23 cellular contexts compared by ENCODE assay signal in genomic region chr3:132781922-132782321, GRCh38. TPM values are rescaled to one million over a fixed set of nuclear protein-coding genes. Genes with fewer than 3 reads are reported as not detected.
DNase-seq lines count a peak whose midpoint lies in the region; ATAC-seq, FAIRE-seq and TF ChIP-seq lines count a peak whose summit lies in the region.
"Had no signal": no experiment of that assay in that cellular context is flagged by ENCODE, and none has a peak within 500 bp of the region (broad histone marks: within the 10 kb centered on the region; RNA-seq: fewer than 3 reads in every experiment).

No MANE protein-coding gene starts in this region.

- H3K79me2 ChIP-seq in K562 (ENCODE audit: control insufficient read depth, insufficient read depth, low read length): no peaks in the 10 kb centered on the region

- FAIRE-seq in K562 (lab: Jason Lieb, UNC) (no peak), GM19239 (lab: Jason Lieb, UNC) (no peak)
- FAIRE-seq: A549, D721Med, GM12891, GM18507, H1 had no signal

- H3K4me3 Mint-ChIP-seq in activated CD4-positive, alpha-beta T cell treated with anti-CD3 and anti-CD28 coated beads, Interleukin-2, amount 10 ng/mL, durations not matched to agents 7 days and 5 days: no peak overlapping the region
- H3K4me3 Mint-ChIP-seq: CD8-positive, alpha-beta T cell had no signal

- CTCF ChIA-PET in K562 (lab: Yijun Ruan, JAX; ENCODE audit: low intra/inter-chr PET ratio): no interaction called here
- CTCF ChIA-PET in activated CD4-positive, alpha-beta T cell treated with anti-CD3 and anti-CD28 coated beads, Interleukin-2, amount 10 ng/mL, durations not matched to agents 7 days and 5 days (lab: Charles Lee): interaction anchor here (0.9 kb wide), 1 partner anchor 98 kb away, joined by 3 read pairs; no protein-coding TSS in a partner anchor

- H3K27ac Mint-ChIP-seq in activated CD4-positive, alpha-beta T cell treated with anti-CD3 and anti-CD28 coated beads, Interleukin-2, amount 10 ng/mL, durations not matched to agents 7 days and 5 days: no peak overlapping the region
- H3K27ac Mint-ChIP-seq: CD8-positive, alpha-beta T cell had no signal

- no peak overlapping the region for H2AFZ ChIP-seq in K562 (ENCODE audit: low read depth, low read length)
- H2AFZ ChIP-seq: GM23248 had no signal

- no peaks in the 10 kb centered on the region for H4K20me1 ChIP-seq in K562 (replicated peaks; ENCODE audit: control insufficient read depth, insufficient read depth, low read length)

- no peak for TF ChIP-seq EP300 in K562 (IDR thresholded peaks at IDR 0.05; ENCODE audit: low read length)

- H3K4me1 ChIP-seq in K562 (replicated peaks in 1 of 2; ENCODE audit: control insufficient read depth in 2 of 2, insufficient read depth in 2 of 2, low read length in 2 of 2): no peaks in the 10 kb centered on the region; a peak in 1 of 5 replicates
- H3K4me1 ChIP-seq: A549 had no signal

- TF ChIP-seq CTCF in GM12865 (IDR thresholded peaks at IDR 0.05; ENCODE audit: insufficient read depth, low read depth, low read length, missing control alignments): no peak
- no peak for TF ChIP-seq CTCF in NB4 (IDR thresholded peaks at IDR 0.05; ENCODE audit: low read depth, low read length)
- no peak for TF ChIP-seq CTCF in K562 (IDR thresholded peaks at IDR 0.05 in 2 of 3, conservative IDR thresholded peaks at IDR 0.05 in 1 of 3; ENCODE audit: insufficient read depth in 2 of 3, low read depth in 1 of 3, low read length in 3 of 3)

- in situ Hi-C loops in K562 (cut with MboI): no loop called here

- no peaks in the 10 kb centered on the region for H3K4me1 Mint-ChIP-seq in activated CD4-positive, alpha-beta T cell treated with anti-CD3 and anti-CD28 coated beads, Interleukin-2, amount 10 ng/mL, durations not matched to agents 7 days and 5 days

- DNase-seq in GM12865 (ENCODE audit: low read depth) (peak; percentile 8), NB4 (ENCODE audit: low read depth) (peak; percentile 0), K562 (ENCODE audit: extremely low read depth in 1 of 4, low spot score in 3 of 4) (peak in 1 of 4 experiments; percentile 8), GM19239 (ENCODE audit: insufficient read length, low spot score) (no peak)
- peak; percentile 32 for DNase-seq in Jurkat, Clone E6-1 (ENCODE audit: low read depth, low spot score)
- no peak for DNase-seq in activated CD4-positive, alpha-beta T cell treated with anti-CD3 and anti-CD28 coated beads, Interleukin-2, amount 10 ng/mL, durations not matched to agents 7 days and 5 days
- DNase-seq: 8988T; C1 segment of cervical spinal cord; CD8-positive, alpha-beta T cell; DMS 273 treated with DMSO at 0.1 percent for 48 hours; DMS79; EL; GDM1; GM23248; H7 had no signal

- no peak for TF ChIP-seq POLR2A in NB4 (IDR thresholded peaks at IDR 0.05; ENCODE audit: extremely low read depth, insufficient read length)
- no peak for TF ChIP-seq POLR2A in K562 (conservative IDR thresholded peaks at IDR 0.05)

- peaks cover 18% of the 10 kb centered on the region for H3K27me3 Mint-ChIP-seq in activated CD4-positive, alpha-beta T cell treated with anti-CD3 and anti-CD28 coated beads, Interleukin-2, amount 10 ng/mL, durations not matched to agents 7 days and 5 days

- WGBS in K562 (ENCODE audit: insufficient coverage, low coverage, missing lambda C conversion rate): 0% methylated on average over 1 of the region's 1 CpG

- intact Hi-C loops in K562 (cut with micrococcal nuclease): no loop called here

- H3K36me3 Mint-ChIP-seq in activated CD4-positive, alpha-beta T cell treated with anti-CD3 and anti-CD28 coated beads, Interleukin-2, amount 10 ng/mL, durations not matched to agents 7 days and 5 days (ENCODE audit: low read depth): no peaks in the 10 kb centered on the region
- H3K36me3 Mint-ChIP-seq: CD8-positive, alpha-beta T cell had no signal

- no peaks in the 10 kb centered on the region for H3K9me1 ChIP-seq in K562 (ENCODE audit: control insufficient read depth, insufficient read depth, low read length)

- H3K36me3 ChIP-seq in K562 (ENCODE audit: control insufficient read depth, insufficient read depth, low read length): no peaks in the 10 kb centered on the region

- POLR2A ChIA-PET in K562 (lab: Yijun Ruan, JAX): interaction anchor here (1.6 kb wide), 1 partner anchor 9 kb away, joined by 7 read pairs; no protein-coding TSS in a partner anchor
- POLR2A ChIA-PET in activated CD4-positive, alpha-beta T cell treated with anti-CD3 and anti-CD28 coated beads, Interleukin-2, amount 10 ng/mL, durations not matched to agents 7 days and 5 days (lab: Charles Lee): no interaction called here

- TF ChIP-seq RAD21 in K562 (CRISPR knock-in tag; conservative IDR thresholded peaks at IDR 0.05 in 1 of 2, IDR thresholded peaks at IDR 0.05 in 1 of 2): no peak

- no TSS peak for BruUV-seq in K562 (replicated peaks; lab: Mats Ljungman, UMichigan)

- no peak overlapping the region for H3K4me2 ChIP-seq in K562 (ENCODE audit: insufficient read depth, low read length)
- H3K4me2 ChIP-seq: A549 had no signal

- no peak overlapping the region for H3K9ac ChIP-seq in K562 (ENCODE audit: insufficient read depth in 1 of 2, low read depth in 2 of 2, low read length in 2 of 2)
- H3K9ac ChIP-seq: GM23248 had no signal

- H3K4me3 ChIP-seq in GM12865 (ENCODE audit: low read depth, low read length) (no peak overlapping the region), NB4 (ENCODE audit: low read depth, low read length) (no peak overlapping the region), K562 (no peak overlapping the region)
- no peak overlapping the region for H3K4me3 ChIP-seq in Jurkat, Clone E6-1 (ENCODE audit: low read length)
- H3K4me3 ChIP-seq: A549, GM23248 had no signal

- no peaks in the 10 kb centered on the region for H3K9me3 ChIP-seq in K562 (replicated peaks; ENCODE audit: control insufficient read depth, insufficient read depth, low read depth, low read length)
- H3K9me3 ChIP-seq: A549 had no signal

- ATAC-seq in K562 (no peak), HG02981 (IDR thresholded peaks at IDR 0.05; ENCODE audit: unreplicated experiment) (no peak), GM21825 (IDR thresholded peaks at IDR 0.05; ENCODE audit: unreplicated experiment) (no peak)
- ATAC-seq: A549; CD8-positive, alpha-beta T cell; HCT116 had no signal

- H3K27me3 ChIP-seq in K562 (ENCODE audit: control insufficient read depth in 2 of 2, insufficient read depth in 2 of 2, low read length in 2 of 2): no peaks in the 10 kb centered on the region

- no peak overlapping the region for H3K27ac ChIP-seq in K562 (ENCODE audit: extremely low read depth, low read depth, low read length)
- H3K27ac ChIP-seq: A549, GM23248 had no signal

- no peaks in the 10 kb centered on the region for H3K9me3 Mint-ChIP-seq in activated CD4-positive, alpha-beta T cell treated with anti-CD3 and anti-CD28 coated beads, Interleukin-2, amount 10 ng/mL, durations not matched to agents 7 days and 5 days
- H3K9me3 Mint-ChIP-seq: CD8-positive, alpha-beta T cell had no signal

TF ChIP-seq in K562, 482 proteins besides CTCF, POLR2A, EP300 and RAD21 (continues in another document):
- TF ChIP-seq KLF16 (IDR thresholded peaks at IDR 0.05) (no peak), USF2 (CRISPR knock-in tag; IDR thresholded peaks at IDR 0.05) (peak; percentile 56)
- TF ChIP-seq, protein P1, sequence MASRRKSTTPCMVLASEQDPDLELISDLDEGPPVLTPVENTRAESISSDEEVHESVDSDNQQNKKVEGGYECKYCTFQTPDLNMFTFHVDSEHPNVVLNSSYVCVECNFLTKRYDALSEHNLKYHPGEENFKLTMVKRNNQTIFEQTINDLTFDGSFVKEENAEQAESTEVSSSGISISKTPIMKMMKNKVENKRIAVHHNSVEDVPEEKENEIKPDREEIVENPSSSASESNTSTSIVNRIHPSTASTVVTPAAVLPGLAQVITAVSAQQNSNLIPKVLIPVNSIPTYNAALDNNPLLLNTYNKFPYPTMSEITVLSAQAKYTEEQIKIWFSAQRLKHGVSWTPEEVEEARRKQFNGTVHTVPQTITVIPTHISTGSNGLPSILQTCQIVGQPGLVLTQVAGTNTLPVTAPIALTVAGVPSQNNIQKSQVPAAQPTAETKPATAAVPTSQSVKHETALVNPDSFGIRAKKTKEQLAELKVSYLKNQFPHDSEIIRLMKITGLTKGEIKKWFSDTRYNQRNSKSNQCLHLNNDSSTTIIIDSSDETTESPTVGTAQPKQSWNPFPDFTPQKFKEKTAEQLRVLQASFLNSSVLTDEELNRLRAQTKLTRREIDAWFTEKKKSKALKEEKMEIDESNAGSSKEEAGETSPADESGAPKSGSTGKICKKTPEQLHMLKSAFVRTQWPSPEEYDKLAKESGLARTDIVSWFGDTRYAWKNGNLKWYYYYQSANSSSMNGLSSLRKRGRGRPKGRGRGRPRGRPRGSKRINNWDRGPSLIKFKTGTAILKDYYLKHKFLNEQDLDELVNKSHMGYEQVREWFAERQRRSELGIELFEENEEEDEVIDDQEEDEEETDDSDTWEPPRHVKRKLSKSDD (conservative IDR thresholded peaks at IDR 0.05; ENCODE audit: low read length): no peak

RNA-seq across cellular contexts. Expression of gene NPHP3, which starts 59.7 kb away (rescaled TPM):
- 10.9 TPM for polyA plus RNA-seq in Jurkat, Clone E6-1 (2012; ENCODE audit: insufficient read depth, insufficient read length)
- 20.1 and 59.2 TPM in 2 replicates for total RNA-seq in K562 (2011; cell fraction: chromatin; rRNA removed; ENCODE audit: low replicate concordance)
- total RNA-seq in K562 (2011; cell fraction: nucleolus; rRNA removed): 8.8 and 15.5 TPM in 2 replicates
- total RNA-seq in K562 (2011; cell fraction: nucleoplasm; rRNA removed): 18.0 and 23.5 TPM in 2 replicates
- total RNA-seq in K562 (2014; rRNA removed) (3.5 and 8.2 TPM in 2 replicates), K562 (2014; rRNA removed; fragmentation: Illumina TruSeq; extraction: Trizol) (7.4 and 9.0 TPM in 2 replicates), K562 (2015; rRNA removed; fragmentation: Illumina TruSeq; extraction: Trizol) (5.7 and 7.0 TPM in 2 replicates), K562 (2021) (5.3 and 6.4 TPM in 2 replicates)
- polyA plus RNA-seq in K562 (2011; rRNA removed) (13.2 and 13.5 TPM in 2 replicates), K562 (2014; fragmentation: Illumina TruSeq; extraction: Trizol) (5.8 and 6.0 TPM in 2 replicates), K562 (2014; fragmentation: Nextera tagmentation; extraction: Ambion mirVana) (1 to 10 TPM in 1 of 2 experiments, under 1 TPM in 1; 0.62 to 1.8 TPM), K562 (2014; rRNA removed) (7.6 and 9.6 TPM in 2 replicates)
- 3.0 and 7.4 TPM in 2 replicates for polyA plus RNA-seq in K562 (2011; cell fraction: cytosol; rRNA removed)
- 17.3 and 18.0 TPM in 2 replicates for polyA plus RNA-seq in K562 (2011; cell fraction: nucleus; rRNA removed)
- polyA plus RNA-seq in K562 (2012): 3.7 and 7.0 TPM in 2 replicates
- polyA minus RNA-seq in K562 (2011; rRNA and poly(A)+ RNA removed): 15.3 and 17.7 TPM in 2 replicates
- 2.3 and 5.8 TPM in 2 replicates for polyA minus RNA-seq in K562 (2011; cell fraction: cytosol; rRNA and poly(A)+ RNA removed)
- 13.2 and 18.3 TPM in 2 replicates for polyA minus RNA-seq in K562 (2011; cell fraction: nucleus; rRNA and poly(A)+ RNA removed)
- 10 to 100 TPM; 14.3 to 14.4 TPM for total RNA-seq in activated CD4-positive, alpha-beta T cell treated with anti-CD3 and anti-CD28 coated beads, Interleukin-2, amount 10 ng/mL, durations not matched to agents 7 days and 5 days

Comparison
In these comparisons a context has a peak if more than half of its experiments do, and no peak if none do; other contexts are left out.
1. DNase-seq: peak in GM12865 (single experiment), Jurkat, Clone E6-1 (single experiment) and NB4 (single experiment); none in activated CD4-positive, alpha-beta T cell treated with anti-CD3 and anti-CD28 coated beads, Interleukin-2, amount 10 ng/mL, durations not matched to agents 7 days and 5 days (single experiment) and GM19239 (single experiment).